ENCODE assay signal across 9 cellular contexts in the genomic region with DNA sequence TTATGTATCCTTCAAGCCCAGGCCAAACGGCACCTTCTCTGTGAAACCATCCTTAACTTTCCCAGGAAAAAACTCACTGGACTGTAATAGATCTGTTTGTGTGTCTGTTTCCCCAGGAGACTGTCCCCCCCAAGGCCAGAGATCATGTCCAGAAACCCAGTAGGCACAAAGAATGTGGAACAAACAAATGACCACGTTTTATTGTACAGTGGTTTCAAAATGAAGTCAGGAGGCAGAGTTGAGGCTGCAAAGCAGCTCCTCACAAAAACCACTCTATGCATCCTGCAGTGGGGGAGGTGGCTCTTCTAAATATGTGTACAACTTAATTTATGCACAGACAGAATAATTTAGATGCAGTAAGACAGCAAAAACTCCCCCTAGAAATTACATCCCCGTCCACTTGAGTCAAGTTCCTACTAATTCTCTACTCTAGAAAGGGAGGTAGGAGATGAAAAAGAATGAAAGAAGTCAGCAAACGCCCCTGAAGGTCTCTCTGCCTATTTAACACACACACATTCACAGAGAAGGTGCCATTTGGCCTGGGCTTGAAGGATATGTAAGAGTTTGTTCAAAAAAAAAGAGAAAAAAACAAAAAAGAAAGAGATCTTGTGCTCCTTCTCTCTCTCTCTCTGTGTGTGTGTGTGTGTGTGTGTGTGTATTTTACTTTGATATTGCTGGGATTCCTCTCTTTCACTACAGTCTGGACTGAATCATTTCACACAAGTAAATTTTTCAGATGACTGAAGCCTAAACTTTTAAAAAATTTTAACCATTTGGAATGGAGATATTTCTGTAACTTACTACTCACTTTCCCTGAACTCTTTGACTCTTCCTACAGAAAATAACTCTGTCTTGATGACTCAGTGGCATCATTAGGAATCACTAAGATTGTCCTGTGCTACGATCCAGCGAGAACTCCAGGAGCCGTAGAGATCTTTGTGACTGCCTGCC. TPM values are rescaled to one million over a fixed set of nuclear protein-coding genes. Genes with fewer than 3 reads are reported as not detected.
DNase-seq lines count a peak whose midpoint lies in the region; ATAC-seq lines count a peak whose summit lies in the region.
"Had no signal": no experiment of that assay in that cellular context is flagged by ENCODE, and none has a peak within 500 bp of the region (broad histone marks: within the 10 kb centered on the region; RNA-seq: fewer than 3 reads in every experiment).

No MANE protein-coding gene starts in this region.

- no peaks in the 10 kb centered on the region for H3K9me3 Mint-ChIP-seq in stimulated activated memory B cell treated with anti-CD40 and anti-IgM and Interleukin-4, amounts not matched to agents 10 μg/mL and 1 μg/mL and 100 μg/mL, for 72 hours

- no peaks in the 10 kb centered on the region for H3K36me3 ChIP-seq in adipocyte (ENCODE audit: control insufficient read depth, insufficient read depth, low read length, severe bottlenecking)

- H3K9ac ChIP-seq in adipocyte (ENCODE audit: low read length), result no peak overlapping the region

- H3K27ac Mint-ChIP-seq in stimulated activated memory B cell treated with anti-CD40 and anti-IgM and Interleukin-4, amounts not matched to agents 10 μg/mL and 1 μg/mL and 100 μg/mL, for 72 hours, result peak overlapping the region; percentile 94

- H3K4me3 ChIP-seq in adipocyte (ENCODE audit: low read length), result no peak overlapping the region

- H3K27me3 ChIP-seq in adipocyte (replicated peaks; ENCODE audit: control insufficient read depth, insufficient read depth, low read length), result no peaks in the 10 kb centered on the region

- peaks cover 73% of the 10 kb centered on the region for H3K36me3 Mint-ChIP-seq in stimulated activated memory B cell treated with anti-CD40 and anti-IgM and Interleukin-4, amounts not matched to agents 10 μg/mL and 1 μg/mL and 100 μg/mL, for 72 hours

- H3K4me1 ChIP-seq in adipocyte (ENCODE audit: control insufficient read depth, insufficient read depth, low read length), result peaks cover 24% of the 10 kb centered on the region

- ATAC-seq in HG03039 (IDR thresholded peaks at IDR 0.05; ENCODE audit: unreplicated experiment) (peak; percentile 59), left lobe of liver (no peak), left colon (no peak)
- peak; percentile 89 for ATAC-seq in stimulated activated memory B cell treated with anti-CD40 and anti-IgM and Interleukin-4, amounts not matched to agents 10 μg/mL and 1 μg/mL and 100 μg/mL, for 72 hours

- no peaks in the 10 kb centered on the region for H3K27me3 Mint-ChIP-seq in stimulated activated memory B cell treated with anti-CD40 and anti-IgM and Interleukin-4, amounts not matched to agents 10 μg/mL and 1 μg/mL and 100 μg/mL, for 72 hours

- H3K4me1 Mint-ChIP-seq in stimulated activated memory B cell treated with anti-CD40 and anti-IgM and Interleukin-4, amounts not matched to agents 10 μg/mL and 1 μg/mL and 100 μg/mL, for 72 hours, result peaks cover 94% of the 10 kb centered on the region

- intact Hi-C loops in left colon (cut with DNase I, micrococcal nuclease), result no loop called here

- DNase-seq in NK-92 treated with Interleukin-12 subunit alpha and Interleukin-12 subunit beta, amount 100 ng/mL, for 24 hours (lab: John Stamatoyannopoulos, UW), result peak; percentile 21
- DNase-seq in NK-92 (lab: John Stamatoyannopoulos, UW; ENCODE audit: unreplicated experiment), result no peak
- peak; percentile 27 for DNase-seq in adipocyte (ENCODE audit: low read depth)
- DNase-seq in left lobe of liver (ENCODE audit: low spot score), result no peak
- no peak for DNase-seq in SKM-1 (lab: John Stamatoyannopoulos, UW; ENCODE audit: unreplicated experiment)
- no peak for DNase-seq in left colon
- DNase-seq: activated gamma-delta T cell had no signal

- H3K4me3 Mint-ChIP-seq in stimulated activated memory B cell treated with anti-CD40 and anti-IgM and Interleukin-4, amounts not matched to agents 10 μg/mL and 1 μg/mL and 100 μg/mL, for 72 hours, result peak overlapping the region; percentile 51

- no peaks in the 10 kb centered on the region for H3K9me3 ChIP-seq in adipocyte (ENCODE audit: control insufficient read depth, low read length)

RNA-seq across cellular contexts. Expression of a gene that starts 19.5 kb away (rescaled TPM):
- total RNA-seq in left lobe of liver (1.0 TPM), left colon (10 to 100 TPM; 16.6 to 19.3 TPM)

Comparison
In these comparisons a context has a peak if more than half of its experiments do, and no peak if none do; other contexts are left out.
1. DNase-seq: peak in NK-92 treated with Interleukin-12 subunit alpha and Interleukin-12 subunit beta, amount 100 ng/mL, for 24 hours (single experiment) and adipocyte (single experiment); none in NK-92 (single experiment), left lobe of liver (single experiment), SKM-1 (single experiment) and left colon (0 of 2).
2. ATAC-seq: peak in HG03039 (single experiment) and stimulated activated memory B cell treated with anti-CD40 and anti-IgM and Interleukin-4, amounts not matched to agents 10 μg/mL and 1 μg/mL and 100 μg/mL, for 72 hours (single experiment); none in left lobe of liver (single experiment) and left colon (single experiment).